1 cellular context compared by ENCODE assay signal in the genomic region with DNA sequence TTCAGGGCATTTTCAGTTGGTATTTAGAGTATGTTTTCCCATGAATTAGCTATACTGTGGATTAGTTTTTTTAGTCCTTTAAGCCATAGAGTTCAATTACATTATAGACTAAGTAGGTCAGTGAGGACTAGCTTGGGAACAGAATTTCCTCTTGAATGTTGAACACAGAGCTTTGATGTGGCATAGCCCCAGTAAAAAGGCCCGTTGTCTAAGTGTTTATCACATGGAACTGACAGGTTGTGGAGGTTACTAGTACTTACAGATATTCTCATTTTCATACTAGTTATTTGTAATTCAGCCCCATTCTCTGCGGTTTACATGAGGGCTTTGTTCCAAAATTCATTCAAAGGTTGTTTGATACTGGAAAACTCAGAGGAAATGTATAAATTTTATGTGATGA.
TF ChIP-seq lines count a peak whose summit lies in the region.

No MANE protein-coding gene starts in this region.

TF ChIP-seq in GM12878, 131 proteins besides CTCF, POLR2A, EP300 and RAD21:
- TF ChIP-seq ATF7 (IDR thresholded peaks at IDR 0.05; ENCODE audit: low read depth) (no peak), BMI1 (IDR thresholded peaks at IDR 0.05; ENCODE audit: borderline replicate concordance) (no peak)
- TF ChIP-seq, protein P1, sequence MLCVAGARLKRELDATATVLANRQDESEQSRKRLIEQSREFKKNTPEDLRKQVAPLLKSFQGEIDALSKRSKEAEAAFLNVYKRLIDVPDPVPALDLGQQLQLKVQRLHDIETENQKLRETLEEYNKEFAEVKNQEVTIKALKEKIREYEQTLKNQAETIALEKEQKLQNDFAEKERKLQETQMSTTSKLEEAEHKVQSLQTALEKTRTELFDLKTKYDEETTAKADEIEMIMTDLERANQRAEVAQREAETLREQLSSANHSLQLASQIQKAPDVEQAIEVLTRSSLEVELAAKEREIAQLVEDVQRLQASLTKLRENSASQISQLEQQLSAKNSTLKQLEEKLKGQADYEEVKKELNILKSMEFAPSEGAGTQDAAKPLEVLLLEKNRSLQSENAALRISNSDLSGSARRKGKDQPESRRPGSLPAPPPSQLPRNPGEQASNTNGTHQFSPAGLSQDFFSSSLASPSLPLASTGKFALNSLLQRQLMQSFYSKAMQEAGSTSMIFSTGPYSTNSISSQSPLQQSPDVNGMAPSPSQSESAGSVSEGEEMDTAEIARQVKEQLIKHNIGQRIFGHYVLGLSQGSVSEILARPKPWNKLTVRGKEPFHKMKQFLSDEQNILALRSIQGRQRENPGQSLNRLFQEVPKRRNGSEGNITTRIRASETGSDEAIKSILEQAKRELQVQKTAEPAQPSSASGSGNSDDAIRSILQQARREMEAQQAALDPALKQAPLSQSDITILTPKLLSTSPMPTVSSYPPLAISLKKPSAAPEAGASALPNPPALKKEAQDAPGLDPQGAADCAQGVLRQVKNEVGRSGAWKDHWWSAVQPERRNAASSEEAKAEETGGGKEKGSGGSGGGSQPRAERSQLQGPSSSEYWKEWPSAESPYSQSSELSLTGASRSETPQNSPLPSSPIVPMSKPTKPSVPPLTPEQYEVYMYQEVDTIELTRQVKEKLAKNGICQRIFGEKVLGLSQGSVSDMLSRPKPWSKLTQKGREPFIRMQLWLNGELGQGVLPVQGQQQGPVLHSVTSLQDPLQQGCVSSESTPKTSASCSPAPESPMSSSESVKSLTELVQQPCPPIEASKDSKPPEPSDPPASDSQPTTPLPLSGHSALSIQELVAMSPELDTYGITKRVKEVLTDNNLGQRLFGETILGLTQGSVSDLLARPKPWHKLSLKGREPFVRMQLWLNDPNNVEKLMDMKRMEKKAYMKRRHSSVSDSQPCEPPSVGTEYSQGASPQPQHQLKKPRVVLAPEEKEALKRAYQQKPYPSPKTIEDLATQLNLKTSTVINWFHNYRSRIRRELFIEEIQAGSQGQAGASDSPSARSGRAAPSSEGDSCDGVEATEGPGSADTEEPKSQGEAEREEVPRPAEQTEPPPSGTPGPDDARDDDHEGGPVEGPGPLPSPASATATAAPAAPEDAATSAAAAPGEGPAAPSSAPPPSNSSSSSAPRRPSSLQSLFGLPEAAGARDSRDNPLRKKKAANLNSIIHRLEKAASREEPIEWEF (IDR thresholded peaks at IDR 0.05; ENCODE audit: insufficient replicate concordance, low read depth, low read length): no peak
